27 cellular contexts compared by ENCODE assay signal in genomic region chr3:113521981-113522380, GRCh38.
"Had no signal": no experiment of that assay in that cellular context is flagged by ENCODE, and none has a peak within 500 bp of the region (broad histone marks: within the 10 kb centered on the region; RNA-seq: fewer than 3 reads in every experiment).

No MANE protein-coding gene starts in this region.

- H3K27ac ChIP-seq: stomach, suprapubic skin, testis, thoracic aorta, thyroid gland, tibial artery, tibial nerve, transverse colon, upper lobe of left lung, upper lobe of right lung, uterus, vagina had no signal

- H3K27me3 ChIP-seq: testis, thyroid gland, transverse colon, upper lobe of left lung, upper lobe of right lung, vagina had no signal

- H3K4me1 ChIP-seq: stomach, suprapubic skin, testis, thyroid gland, tibial artery, tibial nerve, transverse colon, upper lobe of left lung, upper lobe of right lung, uterus, vagina had no signal

- DNase-seq: stimulated activated CD4-positive, alpha-beta T cell treated with anti-CD3 and anti-CD28 coated beads, Interleukin-4, amount 100 ng/mL, for 1 hour; stimulated activated CD4-positive, alpha-beta T cell treated with anti-CD3 and anti-CD28 coated beads, Interleukin-4, amount 100 ng/mL, for 24 hours; stimulated activated CD4-positive, alpha-beta T cell treated with anti-CD3 and anti-CD28 coated beads, Interleukin-4, amount 100 ng/mL, for 4 hours; stimulated activated CD8-positive, alpha-beta memory T cell treated with anti-CD3 and anti-CD28 coated beads, Interleukin-4, amount 100 ng/mL, for 48 hours; stimulated activated naive B cell treated with anti-CD40 and anti-IgM and Interleukin-4, amounts not matched to agents 10 μg/mL and 1 μg/mL and 100 μg/mL, for 72 hours; stimulated activated naive CD4-positive, alpha-beta T cell; stimulated activated naive CD4-positive, alpha-beta T cell treated with Interleukin-2 at 50 U/mL for 16 hours; stimulated activated naive CD8-positive, alpha-beta T cell treated with anti-CD3 and anti-CD28 coated beads, Interleukin-15, amount 100 ng/mL, for 72 hours; stimulated activated naive CD8-positive, alpha-beta T cell treated with anti-CD3 and anti-CD28 coated beads, Interleukin-15, Interleukin-2, amounts not matched to agents 100 U/mL and 50 U/mL, for 24 hours; stomach; substantia nigra; testis; thyroid gland; tibial artery; transverse colon; trophoblast cell; upper lobe of left lung; upper lobe of right lung; uterus had no signal

- H3K9me3 Mint-ChIP-seq: stimulated activated effector memory CD8-positive, alpha-beta T cell treated with anti-CD3 and anti-CD28 coated beads, Interleukin-12 subunit alpha, Interleukin-12 subunit beta, amount 100 ng/mL, for 72 hours; stimulated activated memory B cell treated with anti-CD40 and anti-IgM and Interleukin-4, amounts not matched to agents 10 μg/mL and 1 μg/mL and 100 μg/mL, for 72 hours; stimulated activated naive B cell treated with anti-CD40 and anti-IgM and Interleukin-4, amounts not matched to agents 10 μg/mL and 1 μg/mL and 100 μg/mL, for 72 hours; stimulated activated naive CD8-positive, alpha-beta T cell treated with anti-CD3 and anti-CD28 coated beads, Interleukin-15, amount 100 ng/mL, for 72 hours; stimulated activated naive CD8-positive, alpha-beta T cell treated with anti-CD3 and anti-CD28 coated beads, Interleukin-15, Interleukin-2, amounts not matched to agents 100 ng/mL and 50 ng/mL, for 24 hours; type B pancreatic cell had no signal

- H3K4me3 ChIP-seq: stomach, suprapubic skin, testis, thoracic aorta, thyroid gland, tibial artery, tibial nerve, transverse colon, upper lobe of left lung, upper lobe of right lung, uterus, vagina had no signal

- H3K36me3 ChIP-seq: stomach, suprapubic skin, thoracic aorta, thyroid gland, tibial artery, tibial nerve, transverse colon, upper lobe of left lung, upper lobe of right lung, uterus, vagina had no signal

- H3K4me3 Mint-ChIP-seq: stimulated activated effector memory CD8-positive, alpha-beta T cell treated with anti-CD3 and anti-CD28 coated beads, Interleukin-12 subunit alpha, Interleukin-12 subunit beta, amount 100 ng/mL, for 72 hours; stimulated activated memory B cell treated with anti-CD40 and anti-IgM and Interleukin-4, amounts not matched to agents 10 μg/mL and 1 μg/mL and 100 μg/mL, for 72 hours; stimulated activated naive B cell treated with anti-CD40 and anti-IgM and Interleukin-4, amounts not matched to agents 10 μg/mL and 1 μg/mL and 100 μg/mL, for 72 hours; stimulated activated naive CD8-positive, alpha-beta T cell treated with anti-CD3 and anti-CD28 coated beads, Interleukin-15, amount 100 ng/mL, for 72 hours; stimulated activated naive CD8-positive, alpha-beta T cell treated with anti-CD3 and anti-CD28 coated beads, Interleukin-15, Interleukin-2, amounts not matched to agents 100 ng/mL and 50 ng/mL, for 24 hours; type B pancreatic cell had no signal

- H3K4me1 Mint-ChIP-seq: stimulated activated effector memory CD8-positive, alpha-beta T cell treated with anti-CD3 and anti-CD28 coated beads, Interleukin-12 subunit alpha, Interleukin-12 subunit beta, amount 100 ng/mL, for 72 hours; stimulated activated memory B cell treated with anti-CD40 and anti-IgM and Interleukin-4, amounts not matched to agents 10 μg/mL and 1 μg/mL and 100 μg/mL, for 72 hours; stimulated activated naive B cell treated with anti-CD40 and anti-IgM and Interleukin-4, amounts not matched to agents 10 μg/mL and 1 μg/mL and 100 μg/mL, for 72 hours; stimulated activated naive CD8-positive, alpha-beta T cell treated with anti-CD3 and anti-CD28 coated beads, Interleukin-15, amount 100 ng/mL, for 72 hours had no signal

- H3K36me3 Mint-ChIP-seq: stimulated activated effector memory CD8-positive, alpha-beta T cell treated with anti-CD3 and anti-CD28 coated beads, Interleukin-12 subunit alpha, Interleukin-12 subunit beta, amount 100 ng/mL, for 72 hours; stimulated activated memory B cell treated with anti-CD40 and anti-IgM and Interleukin-4, amounts not matched to agents 10 μg/mL and 1 μg/mL and 100 μg/mL, for 72 hours; stimulated activated naive B cell treated with anti-CD40 and anti-IgM and Interleukin-4, amounts not matched to agents 10 μg/mL and 1 μg/mL and 100 μg/mL, for 72 hours; type B pancreatic cell had no signal

- H3K27ac Mint-ChIP-seq: stimulated activated effector memory CD8-positive, alpha-beta T cell treated with anti-CD3 and anti-CD28 coated beads, Interleukin-12 subunit alpha, Interleukin-12 subunit beta, amount 100 ng/mL, for 72 hours; stimulated activated memory B cell treated with anti-CD40 and anti-IgM and Interleukin-4, amounts not matched to agents 10 μg/mL and 1 μg/mL and 100 μg/mL, for 72 hours; stimulated activated naive B cell treated with anti-CD40 and anti-IgM and Interleukin-4, amounts not matched to agents 10 μg/mL and 1 μg/mL and 100 μg/mL, for 72 hours; stimulated activated naive CD8-positive, alpha-beta T cell treated with anti-CD3 and anti-CD28 coated beads, Interleukin-15, amount 100 ng/mL, for 72 hours; stimulated activated naive CD8-positive, alpha-beta T cell treated with anti-CD3 and anti-CD28 coated beads, Interleukin-15, Interleukin-2, amounts not matched to agents 100 ng/mL and 50 ng/mL, for 24 hours; type B pancreatic cell had no signal

- H3K27me3 Mint-ChIP-seq: stimulated activated memory B cell treated with anti-CD40 and anti-IgM and Interleukin-4, amounts not matched to agents 10 μg/mL and 1 μg/mL and 100 μg/mL, for 72 hours had no signal

- H3K9me3 ChIP-seq: stomach, suprapubic skin, testis, thoracic aorta, thyroid gland, tibial artery, tibial nerve, transverse colon, upper lobe of left lung, upper lobe of right lung, uterus, vagina had no signal

- ATAC-seq: stimulated activated effector memory CD8-positive, alpha-beta T cell treated with anti-CD3 and anti-CD28 coated beads, Interleukin-12 subunit alpha, Interleukin-12 subunit beta, amount 100 ng/mL, for 72 hours; stimulated activated memory B cell treated with anti-CD40 and anti-IgM and Interleukin-4, amounts not matched to agents 10 μg/mL and 1 μg/mL and 100 μg/mL, for 72 hours; stimulated activated naive B cell treated with anti-CD40 and anti-IgM and Interleukin-4, amounts not matched to agents 10 μg/mL and 1 μg/mL and 100 μg/mL, for 72 hours; stimulated activated naive CD8-positive, alpha-beta T cell treated with anti-CD3 and anti-CD28 coated beads, Interleukin-15, amount 100 ng/mL, for 72 hours; stimulated activated naive CD8-positive, alpha-beta T cell treated with anti-CD3 and anti-CD28 coated beads, Interleukin-15, Interleukin-2, amounts not matched to agents 100 U/mL and 50 U/mL, for 24 hours; upper lobe of right lung had no signal
